In genomic region chr1:40665335-40666171, GRCh38 we compare ENCODE assay signal across 8 cellular contexts. TPM values are rescaled to one million over a fixed set of nuclear protein-coding genes. Genes with fewer than 3 reads are reported as not detected.
DNase-seq lines count a peak whose midpoint lies in the region; ATAC-seq and TF ChIP-seq lines count a peak whose summit lies in the region.

Gene RIMS3 (minus strand): TSS chr1:40665682. CDS start chr1:40641925, 23,757 bp downstream.

- POLR2A ChIA-PET in CD4-positive, alpha-beta memory T cell (lab: Charles Lee; ENCODE audit: partially characterized antibody): interaction anchor here (0.7 to 3.6 kb wide), 2 partner anchors 26 to 28 kb away, joined by 3 to 28 read pairs; partner anchors contain the start of gene NFYC

- no peak for TF ChIP-seq CTCF in fibroblast of lung (conservative IDR thresholded peaks at IDR 0.05 in 1 of 2, IDR thresholded peaks at IDR 0.05 in 1 of 2; ENCODE audit: low read depth in 1 of 2, low read length in 2 of 2)
- TF ChIP-seq CTCF in nephron (IDR thresholded peaks at IDR 0.05; ENCODE audit: unreplicated experiment in 3 of 3): no peak

- no peak within 1 kb of the TSS for H3K27ac ChIP-seq in CD4-positive, alpha-beta memory T cell (ENCODE audit: low read depth, low read length)
- H3K27ac ChIP-seq in fibroblast of lung (ENCODE audit: insufficient read depth, low read length): no peak within 1 kb of the TSS

- intact Hi-C loops in CD4-positive, alpha-beta memory T cell (cut with micrococcal nuclease): loop anchor here (1.0 to 5.0 kb wide), 3 partner anchors 26 to 197 kb away; partner anchors contain the start of genes CITED4 and NFYC

- no peaks in the 10 kb centered on the region for H3K36me3 ChIP-seq in CD4-positive, alpha-beta memory T cell (ENCODE audit: insufficient read depth, low read length)
- no peaks in the 10 kb centered on the region for H3K36me3 ChIP-seq in fibroblast of lung (ENCODE audit: control insufficient read depth, insufficient read depth, low read length)

- peak; percentile 58 for ATAC-seq in GM19467 (IDR thresholded peaks at IDR 0.05; ENCODE audit: unreplicated experiment)
- ATAC-seq in stimulated activated naive CD8-positive, alpha-beta T cell treated with anti-CD3 and anti-CD28 coated beads, Interleukin-15, Interleukin-2, amounts not matched to agents 100 U/mL and 50 U/mL, for 24 hours: peak; percentile 71

- no peaks in the 10 kb centered on the region for H3K36me3 Mint-ChIP-seq in CD4-positive, alpha-beta memory T cell
- H3K36me3 Mint-ChIP-seq in nephron (ENCODE audit: low read depth): no peaks in the 10 kb centered on the region

- peaks cover 4 to 41% (median 16%) of the 10 kb centered on the region in 4 donors for H3K4me1 Mint-ChIP-seq in CD4-positive, alpha-beta memory T cell
- H3K4me1 Mint-ChIP-seq in nephron: peaks cover 13% of the 10 kb centered on the region

- DNase-seq in CD4-positive, alpha-beta memory T cell: peak; percentile 71 to 84 (median 75)
- peak in 69 of 76 experiments; percentile 11 to 86 (median 64) for DNase-seq in HUDEP-2 (lab: John Stamatoyannopoulos, UW; ENCODE audit: unreplicated experiment in 76 of 76)
- peak; percentile 89 for DNase-seq in OCI-M1 (lab: John Stamatoyannopoulos, UW)
- DNase-seq in activated T-cell treated with anti-CD3 and anti-CD28 coated beads, Interleukin-2, amount 50 U/mL, for 48 hours: peak; percentile 94 to 95
- DNase-seq in fibroblast of lung (ENCODE audit: low read depth in 2 of 2): peak; percentile 20 to 34
- DNase-seq in stimulated activated naive CD8-positive, alpha-beta T cell treated with anti-CD3 and anti-CD28 coated beads, Interleukin-15, Interleukin-2, amounts not matched to agents 100 U/mL and 50 U/mL, for 24 hours: peak; percentile 88

- no peak within 1 kb of the TSS for H3K4me2 ChIP-seq in fibroblast of lung (ENCODE audit: extremely low read depth, insufficient read depth, low read length)

- H4K20me1 ChIP-seq in fibroblast of lung (ENCODE audit: control insufficient read depth, extremely low read depth, insufficient read depth, low read length): no peaks in the 10 kb centered on the region

- H3K4me3 ChIP-seq in CD4-positive, alpha-beta memory T cell (ENCODE audit: low read length in 2 of 2): peak within 1 kb of the TSS; percentile 23
- H3K4me3 ChIP-seq in fibroblast of lung (replicated peaks in 1 of 4; ENCODE audit: control extremely low read depth in 1 of 4, insufficient read depth in 1 of 4, low read depth in 3 of 4, low read length in 4 of 4): peak within 1 kb of the TSS in 3 of 4 experiments; percentile 3 to 54 (median 49)

- H2AFZ ChIP-seq in fibroblast of lung (ENCODE audit: low read length): no peak within 1 kb of the TSS

- H3K9me3 ChIP-seq in CD4-positive, alpha-beta memory T cell (ENCODE audit: control insufficient read depth in 1 of 2, low read length in 2 of 2): no peaks in the 10 kb centered on the region
- H3K9me3 ChIP-seq in fibroblast of lung (ENCODE audit: control insufficient read depth, insufficient read depth, low read depth, low read length): no peaks in the 10 kb centered on the region

- H3K27me3 ChIP-seq in CD4-positive, alpha-beta memory T cell (ENCODE audit: insufficient read depth, low read length): no peaks in the 10 kb centered on the region
- peaks cover 14% of the 10 kb centered on the region for H3K27me3 ChIP-seq in fibroblast of lung (ENCODE audit: control insufficient read depth, insufficient read depth, low read length)

- peak within 1 kb of the TSS in 6 of 7 donors; percentile 68 to 88 (median 85) for H3K27ac Mint-ChIP-seq in CD4-positive, alpha-beta memory T cell
- H3K27ac Mint-ChIP-seq in nephron: no peak within 1 kb of the TSS

- CTCF ChIA-PET in CD4-positive, alpha-beta memory T cell (lab: Charles Lee; ENCODE audit: partially characterized antibody): interaction anchor here (2.6 kb wide), 1 partner anchor 25 kb away, joined by 10 read pairs; the partner anchor contains the start of gene NFYC

- H3K27me3 Mint-ChIP-seq in CD4-positive, alpha-beta memory T cell: no peaks in the 10 kb centered on the region
- peaks cover 30% of the 10 kb centered on the region for H3K27me3 Mint-ChIP-seq in nephron (ENCODE audit: low read depth)

- H3K4me1 ChIP-seq in CD4-positive, alpha-beta memory T cell (ENCODE audit: insufficient read depth, low read length): peaks cover 21% of the 10 kb centered on the region
- H3K4me1 ChIP-seq in fibroblast of lung (ENCODE audit: control insufficient read depth, extremely low read depth, insufficient read depth, low read length): no peaks in the 10 kb centered on the region

- H3K79me2 ChIP-seq in fibroblast of lung (ENCODE audit: control insufficient read depth, insufficient read depth, low read length): no peaks in the 10 kb centered on the region

- H3K4me3 Mint-ChIP-seq in CD4-positive, alpha-beta memory T cell: peak within 1 kb of the TSS; percentile 84 to 96 (median 88)
- H3K4me3 Mint-ChIP-seq in nephron: peak within 1 kb of the TSS; percentile 88 to 91 (median 89)

- no peaks in the 10 kb centered on the region for H3K9me3 Mint-ChIP-seq in CD4-positive, alpha-beta memory T cell
- H3K9me3 Mint-ChIP-seq in nephron: no peaks in the 10 kb centered on the region

- peak within 1 kb of the TSS; percentile 20 for H3K9ac ChIP-seq in fibroblast of lung (ENCODE audit: insufficient read depth, low read length)

RNA-seq across cellular contexts. Expression of gene RIMS3, which starts in this region (rescaled TPM):
- total RNA-seq in CD4-positive, alpha-beta memory T cell: 1 to 10 TPM; 2.0 to 2.3 TPM
- 1 to 10 TPM; 1.5 to 3.4 TPM for polyA plus RNA-seq in CD4-positive, alpha-beta memory T cell
- 0.33 and 0.51 TPM in 2 replicates for total RNA-seq in fibroblast of lung
- polyA plus RNA-seq in fibroblast of lung: 0.11 and 0.12 TPM in 2 replicates
- 0.13 and 0.16 TPM in 2 replicates for polyA plus RNA-seq in fibroblast of lung (2012)
- 0.43 TPM in 1 of 2 replicates, not detected in the other for polyA minus RNA-seq in fibroblast of lung (ENCODE audit: low replicate concordance)

Comparison
In these comparisons a context has a peak if more than half of its experiments do, and no peak if none do; other contexts are left out.
1. Peak in DNase-seq, H3K4me3 ChIP-seq and H3K9ac ChIP-seq in fibroblast of lung; RNA of the gene not detected or under 1 TPM.
2. DNase-seq: peak in every context shown above with its lines; median percentile 94 in activated T-cell treated with anti-CD3 and anti-CD28 coated beads, Interleukin-2, amount 50 U/mL, for 48 hours; 89 in OCI-M1; 88 in stimulated activated naive CD8-positive, alpha-beta T cell treated with anti-CD3 and anti-CD28 coated beads, Interleukin-15, Interleukin-2, amounts not matched to agents 100 U/mL and 50 U/mL, for 24 hours; 75 in CD4-positive, alpha-beta memory T cell; 64 in HUDEP-2; 27 in fibroblast of lung.
3. H3K27ac Mint-ChIP-seq: peak in CD4-positive, alpha-beta memory T cell (6 of 7); none in nephron (0 of 3).